14 cellular contexts compared by ENCODE assay signal in genomic region chr4:104719539-104720230, GRCh38.
DNase-seq lines count a peak whose midpoint lies in the region; ATAC-seq and TF ChIP-seq lines count a peak whose summit lies in the region.
"Had no signal": no experiment of that assay in that cellular context is flagged by ENCODE, and none has a peak within 500 bp of the region (broad histone marks: within the 10 kb centered on the region; RNA-seq: fewer than 3 reads in every experiment).

No MANE protein-coding gene starts in this region.

- TF ChIP-seq CTCF in suprapubic skin (IDR thresholded peaks at IDR 0.05): no peak

- H3K36me3 Mint-ChIP-seq in stimulated activated naive B cell treated with anti-CD40 and anti-IgM and Interleukin-4, amounts not matched to agents 10 μg/mL and 1 μg/mL and 100 μg/mL, for 72 hours: no peaks in the 10 kb centered on the region
- no peaks in the 10 kb centered on the region for H3K36me3 Mint-ChIP-seq in activated CD4-positive, alpha-beta T cell treated with anti-CD3 and anti-CD28 coated beads for 36 hours (ENCODE audit: low read depth)

- CTCF ChIA-PET in activated CD4-positive, alpha-beta T cell treated with anti-CD3 and anti-CD28 coated beads for 36 hours (lab: Charles Lee): no interaction called here

- H3K4me1 ChIP-seq in suprapubic skin: no peaks in the 10 kb centered on the region
- H3K4me1 ChIP-seq: gastrocnemius medialis, testis had no signal

- TF ChIP-seq EP300 in suprapubic skin (IDR thresholded peaks at IDR 0.05): no peak

- POLR2A ChIA-PET in activated CD4-positive, alpha-beta T cell treated with anti-CD3 and anti-CD28 coated beads for 36 hours (lab: Charles Lee): no interaction called here

- no peaks in the 10 kb centered on the region for H3K36me3 ChIP-seq in suprapubic skin
- H3K36me3 ChIP-seq: gastrocnemius medialis had no signal

- H3K9me3 ChIP-seq in suprapubic skin: no peaks in the 10 kb centered on the region
- H3K9me3 ChIP-seq: gastrocnemius medialis, testis had no signal

- intact Hi-C loops in activated CD4-positive, alpha-beta T cell treated with anti-CD3 and anti-CD28 coated beads for 36 hours (cut with DNase I, micrococcal nuclease): no loop called here

- H3K4me3 ChIP-seq in suprapubic skin: no peak overlapping the region
- H3K4me3 ChIP-seq: gastrocnemius medialis, testis had no signal

- no peak for TF ChIP-seq POLR2A in suprapubic skin (IDR thresholded peaks at IDR 0.05)

- H3K4me1 Mint-ChIP-seq in stimulated activated naive B cell treated with anti-CD40 and anti-IgM and Interleukin-4, amounts not matched to agents 10 μg/mL and 1 μg/mL and 100 μg/mL, for 72 hours: peaks cover 2 to 10% of the 10 kb centered on the region in 2 donors
- no peaks in the 10 kb centered on the region for H3K4me1 Mint-ChIP-seq in activated CD4-positive, alpha-beta T cell treated with anti-CD3 and anti-CD28 coated beads for 36 hours

- H3K27ac Mint-ChIP-seq in stimulated activated naive B cell treated with anti-CD40 and anti-IgM and Interleukin-4, amounts not matched to agents 10 μg/mL and 1 μg/mL and 100 μg/mL, for 72 hours: no peak overlapping the region
- H3K27ac Mint-ChIP-seq in activated CD4-positive, alpha-beta T cell treated with anti-CD3 and anti-CD28 coated beads for 36 hours: no peak overlapping the region

- no peaks in the 10 kb centered on the region for H3K27me3 Mint-ChIP-seq in stimulated activated naive B cell treated with anti-CD40 and anti-IgM and Interleukin-4, amounts not matched to agents 10 μg/mL and 1 μg/mL and 100 μg/mL, for 72 hours
- peaks cover 3% of the 10 kb centered on the region for H3K27me3 Mint-ChIP-seq in activated CD4-positive, alpha-beta T cell treated with anti-CD3 and anti-CD28 coated beads for 36 hours

- H3K27me3 ChIP-seq in suprapubic skin: no peaks in the 10 kb centered on the region
- H3K27me3 ChIP-seq: gastrocnemius medialis, testis had no signal

- H3K9me3 Mint-ChIP-seq in stimulated activated naive B cell treated with anti-CD40 and anti-IgM and Interleukin-4, amounts not matched to agents 10 μg/mL and 1 μg/mL and 100 μg/mL, for 72 hours: no peaks in the 10 kb centered on the region
- no peaks in the 10 kb centered on the region for H3K9me3 Mint-ChIP-seq in activated CD4-positive, alpha-beta T cell treated with anti-CD3 and anti-CD28 coated beads for 36 hours (ENCODE audit: low read depth)

- H3K27ac ChIP-seq in suprapubic skin: no peak overlapping the region
- H3K27ac ChIP-seq: gastrocnemius medialis, testis had no signal

- peak overlapping the region in 1 of 2 donors; percentile 39 for H3K4me3 Mint-ChIP-seq in stimulated activated naive B cell treated with anti-CD40 and anti-IgM and Interleukin-4, amounts not matched to agents 10 μg/mL and 1 μg/mL and 100 μg/mL, for 72 hours
- H3K4me3 Mint-ChIP-seq in activated CD4-positive, alpha-beta T cell treated with anti-CD3 and anti-CD28 coated beads for 36 hours: no peak overlapping the region

- 80% methylated on average over 4 of the region's 4 CpGs for whole genome bisulfite sequencing in suprapubic skin

- ATAC-seq in GM19025 (IDR thresholded peaks at IDR 0.05; ENCODE audit: low read depth, unreplicated experiment) (peak; percentile 71), GM21737 (IDR thresholded peaks at IDR 0.05; ENCODE audit: unreplicated experiment) (peak; percentile 100), HG03097 (IDR thresholded peaks at IDR 0.05; ENCODE audit: low FRiP score, unreplicated experiment) (peak; percentile 98)
- peak; percentile 64 to 89 for ATAC-seq in stimulated activated naive B cell treated with anti-CD40 and anti-IgM and Interleukin-4, amounts not matched to agents 10 μg/mL and 1 μg/mL and 100 μg/mL, for 72 hours (replicated peaks)
- no peak for ATAC-seq in activated CD4-positive, alpha-beta T cell treated with anti-CD3 and anti-CD28 coated beads for 36 hours
- ATAC-seq: gastrocnemius medialis had no signal

- no peak for DNase-seq in stimulated activated naive B cell treated with anti-CD40 and anti-IgM and Interleukin-4, amounts not matched to agents 10 μg/mL and 1 μg/mL and 100 μg/mL, for 72 hours
- DNase-seq in hepatic stellate cell (ENCODE audit: low spot score): no peak
- DNase-seq in activated CD4-positive, alpha-beta T cell treated with anti-CD3 and anti-CD28 coated beads for 36 hours: no peak
- DNase-seq in suprapubic skin (ENCODE audit: low spot score in 2 of 2): no peak
- DNase-seq: activated T-cell treated with anti-CD3 and anti-CD28 coated beads for 4 hours, gastrocnemius medialis, islet precursor cell, NCI-H510A treated with DMSO at 0.1 percent for 48 hours, retina, SHP77, testis had no signal
